9 cellular contexts compared by ENCODE assay signal in the genomic region with DNA sequence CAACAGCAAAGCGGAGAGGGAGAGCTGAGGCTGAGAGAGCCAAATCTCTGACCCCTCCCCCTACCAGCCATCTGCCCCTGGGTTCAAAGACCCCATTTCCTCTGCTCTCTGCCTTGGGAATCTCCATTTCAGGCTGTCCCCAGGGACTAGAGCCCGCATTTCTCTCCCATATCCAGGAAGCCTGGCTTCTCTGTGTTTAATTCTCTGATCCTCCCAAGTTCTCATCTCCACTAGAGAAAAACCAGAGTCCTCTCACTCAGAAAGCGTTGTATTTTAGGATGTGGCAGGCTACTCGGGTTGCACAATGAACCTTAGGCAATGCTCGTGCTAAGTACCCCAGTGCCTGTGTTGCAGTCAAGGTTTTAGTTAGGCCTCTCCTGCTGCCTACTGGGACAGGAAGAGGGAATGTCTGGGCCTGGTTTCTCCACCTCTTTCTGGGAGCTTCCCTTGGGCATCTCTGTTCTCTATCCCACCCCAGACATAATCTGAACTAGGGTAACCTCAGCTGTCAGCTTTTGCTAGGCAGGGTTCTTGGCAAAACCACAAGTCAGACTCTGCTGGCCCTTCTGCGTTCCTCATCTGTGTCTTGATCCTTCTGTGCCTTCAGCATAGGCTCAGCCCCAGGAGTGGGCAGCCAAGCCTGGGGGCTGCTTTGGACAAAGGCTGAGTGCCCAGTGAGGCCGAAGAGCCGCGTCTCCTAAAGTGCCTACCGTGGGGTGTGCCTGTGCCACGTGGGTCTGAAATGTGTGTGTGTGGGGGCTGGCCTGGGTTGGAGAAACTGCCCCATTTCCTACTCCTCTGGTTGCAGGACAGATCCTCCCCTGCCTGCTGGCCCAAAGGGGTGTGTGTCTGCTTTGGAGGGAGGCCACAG.
DNase-seq lines count a peak whose midpoint lies in the region; ATAC-seq, FAIRE-seq and TF ChIP-seq lines count a peak whose summit lies in the region.
"Had no signal": no experiment of that assay in that cellular context is flagged by ENCODE, and none has a peak within 500 bp of the region (broad histone marks: within the 10 kb centered on the region; RNA-seq: fewer than 3 reads in every experiment).

No MANE protein-coding gene starts in this region.

- peaks cover 3 to 19% (median 9%) of the 10 kb centered on the region in 4 experiments for H3K4me1 ChIP-seq in H1 (replicated peaks in 1 of 4; ENCODE audit: control insufficient read depth in 3 of 4, insufficient read depth in 4 of 4, low read length in 3 of 4)

- no peaks in the 10 kb centered on the region for H3K79me2 ChIP-seq in H1 (ENCODE audit: control insufficient read depth in 1 of 2, insufficient read depth in 2 of 2, low read length in 2 of 2)

- no peak overlapping the region for H3K23ac ChIP-seq in H1 (ENCODE audit: insufficient read length)

- H2BK120ac ChIP-seq in H1 (replicated peaks; ENCODE audit: low read depth, low read length): no peak overlapping the region

- no peak overlapping the region for H3K14ac ChIP-seq in H1 (ENCODE audit: insufficient read length)

- H4K20me1 ChIP-seq in H1 (replicated peaks in 1 of 2; ENCODE audit: control insufficient read depth in 1 of 2, insufficient read depth in 2 of 2, low read length in 2 of 2): no peaks in the 10 kb centered on the region

- POLR2A ChIA-PET in H1 (lab: Charles Lee; ENCODE audit: partially characterized antibody): interaction anchor here (1.4 kb wide), 1 partner anchor 12 kb away, joined by 4 read pairs; no protein-coding TSS in a partner anchor

- H3K79me1 ChIP-seq in H1 (ENCODE audit: low read depth, low read length): no peaks in the 10 kb centered on the region

- no peak overlapping the region for H2AFZ ChIP-seq in H1 (ENCODE audit: low read length)

- H2BK15ac ChIP-seq in H1 (ENCODE audit: low read length): peak overlapping the region; percentile 99; the same call in 1 of the 2 replicates

- no peak for TF ChIP-seq RAD21 in H1 (IDR thresholded peaks at IDR 0.05 in 1 of 2, conservative IDR thresholded peaks at IDR 0.05 in 1 of 2; ENCODE audit: low read depth in 2 of 2, low read length in 2 of 2)

- peak; percentile 77 for DNase-seq in EH (ENCODE audit: low read depth)
- peak; percentile 90 for DNase-seq in NCI-H2171 treated with DMSO at 0.1 percent for 48 hours (lab: John Stamatoyannopoulos, UW)
- DNase-seq in H1 (ENCODE audit: low read depth in 1 of 2, low spot score in 2 of 2): no peak
- peak in 34 of 56 donors; percentile 15 to 76 (median 48) for DNase-seq in nucleus accumbens (lab: John Stamatoyannopoulos, UW)
- no peak for DNase-seq in DMS153 treated with DMSO at 0.1 percent for 48 hours (lab: John Stamatoyannopoulos, UW; ENCODE audit: unreplicated experiment)
- DNase-seq in COLO829 (ENCODE audit: low spot score): no peak

- no peak overlapping the region for H3K4me3 ChIP-seq in H1 (ENCODE audit: extremely low read depth in 1 of 4, insufficient read depth in 2 of 4, low read depth in 3 of 4, low read length in 4 of 4)

- no peak overlapping the region; the same call in 1 of the 2 replicates for H3K27ac ChIP-seq in H1 (ENCODE audit: low read depth, low read length)

- TF ChIP-seq CTCF in H1 (IDR thresholded peaks at IDR 0.05; ENCODE audit: control extremely low read depth in 1 of 3, insufficient read depth in 1 of 3, low read depth in 1 of 3, low read length in 3 of 3): no peak

- no peak for TF ChIP-seq POLR2A in H1 (IDR thresholded peaks at IDR 0.05; ENCODE audit: control extremely low read depth in 1 of 2, low read depth in 2 of 2, low read length in 2 of 2)

- peak overlapping the region; percentile 66; the same call in 1 of the 2 replicates for H2BK5ac ChIP-seq in H1 (ENCODE audit: low read depth, low read length)

- H2BK20ac ChIP-seq in H1 (ENCODE audit: low read length): no peak overlapping the region

- H3K23me2 ChIP-seq in H1 (ENCODE audit: low read depth, low read length): no peaks in the 10 kb centered on the region

- peak overlapping the region; percentile 68; the same call in 1 of the 2 replicates for H2BK12ac ChIP-seq in H1 (ENCODE audit: low read depth, low read length)

- ATAC-seq in GM18861 (IDR thresholded peaks at IDR 0.05; ENCODE audit: unreplicated experiment) (no peak), HG02938 (IDR thresholded peaks at IDR 0.05; ENCODE audit: unreplicated experiment) (no peak)

- TF ChIP-seq EP300 in H1 (IDR thresholded peaks at IDR 0.05; ENCODE audit: borderline replicate concordance in 1 of 2, low read depth in 2 of 2, low read length in 2 of 2): no peak

- H3K9me3 ChIP-seq in H1 (ENCODE audit: insufficient read depth in 2 of 2, low read depth in 1 of 2, low read length in 1 of 2): no peaks in the 10 kb centered on the region

- CTCF ChIA-PET in H1 (lab: Charles Lee; ENCODE audit: partially characterized antibody): interaction anchor here (0.6 to 1.9 kb wide), 9 partner anchors 8 to 353 kb away, joined by 3 to 6 read pairs (median 3); no protein-coding TSS in a partner anchor

- H4K8ac ChIP-seq in H1 (ENCODE audit: extremely low read depth, insufficient read depth, low read length): peak overlapping the region; percentile 45; the same call in 1 of the 2 replicates

- no peak overlapping the region for H2AK5ac ChIP-seq in H1 (ENCODE audit: low read depth, low read length)

- no peak overlapping the region for H3K18ac ChIP-seq in H1 (ENCODE audit: extremely low read depth, low read length)

- 81% methylated on average over 11 of the region's 11 CpGs; no CpG with 5 or more reads in 1 of the 2 experiments for WGBS in H1 (ENCODE audit: extremely low coverage in 1 of 2, insufficient coverage in 1 of 2, insufficient read length in 1 of 2, insufficient replicate concordance in 2 of 2, low coverage in 1 of 2, low lambda C conversion rate in 2 of 2, missing lambda C conversion rate in 1 of 2), 2 experiments

- no peak overlapping the region for H4K91ac ChIP-seq in H1 (replicated peaks; ENCODE audit: insufficient read length, low read length)

- no peak overlapping the region for H4K5ac ChIP-seq in H1 (ENCODE audit: insufficient read length, low read depth, low read length)

- H3K36me3 ChIP-seq in H1 (ENCODE audit: control insufficient read depth in 2 of 4, insufficient read depth in 4 of 4, low read length in 3 of 4): no peaks in the 10 kb centered on the region

- no peak overlapping the region for H3K4me2 ChIP-seq in H1 (ENCODE audit: insufficient read depth in 1 of 2, low read depth in 2 of 2, low read length in 2 of 2)

- H3K56ac ChIP-seq in H1 (replicated peaks; ENCODE audit: insufficient read length, low read depth, low read length): no peak overlapping the region

- no peaks in the 10 kb centered on the region for H3K27me3 ChIP-seq in H1 (replicated peaks in 1 of 4; ENCODE audit: control insufficient read depth in 3 of 4, extremely low read depth in 1 of 4, insufficient read depth in 3 of 4, low read length in 3 of 4)

- H3K9ac ChIP-seq in H1 (replicated peaks in 1 of 4; ENCODE audit: extremely low read depth in 1 of 4, low read depth in 3 of 4, low read length in 3 of 4): no peak overlapping the region

- no peak for FAIRE-seq in H1 (lab: Jason Lieb, UNC)
- FAIRE-seq: colon had no signal

- no peak overlapping the region for H3K4ac ChIP-seq in H1 (replicated peaks; ENCODE audit: insufficient read length, low read depth, low read length)

TF ChIP-seq in H1, 55 proteins besides CTCF, POLR2A, EP300 and RAD21:
- peak; percentile 91 for TF ChIP-seq RFX5 (IDR thresholded peaks at IDR 0.05; ENCODE audit: borderline replicate concordance, low read depth, low read length)
- TF ChIP-seq JUN (IDR thresholded peaks at IDR 0.05; ENCODE audit: low read depth, low read length): no peak
- TF ChIP-seq CREB1 (IDR thresholded peaks at IDR 0.05): peak; percentile 77

Comparison
In these comparisons a context has a peak if more than half of its experiments do, and no peak if none do; other contexts are left out.
1. DNase-seq: peak in EH (single experiment), NCI-H2171 treated with DMSO at 0.1 percent for 48 hours (single experiment) and nucleus accumbens (34 of 56); none in H1 (0 of 2), DMS153 treated with DMSO at 0.1 percent for 48 hours (single experiment) and COLO829 (single experiment).